ENCODE assay signal across 1 cellular context in genomic region chr10:35126062-35126529, GRCh38.
TF ChIP-seq lines count a peak whose summit lies in the region.

No MANE protein-coding gene starts in this region.

TF ChIP-seq in IMR-90, 13 proteins besides CTCF, POLR2A, EP300 and RAD21 (continued from another document):
- TF ChIP-seq, protein P1, sequence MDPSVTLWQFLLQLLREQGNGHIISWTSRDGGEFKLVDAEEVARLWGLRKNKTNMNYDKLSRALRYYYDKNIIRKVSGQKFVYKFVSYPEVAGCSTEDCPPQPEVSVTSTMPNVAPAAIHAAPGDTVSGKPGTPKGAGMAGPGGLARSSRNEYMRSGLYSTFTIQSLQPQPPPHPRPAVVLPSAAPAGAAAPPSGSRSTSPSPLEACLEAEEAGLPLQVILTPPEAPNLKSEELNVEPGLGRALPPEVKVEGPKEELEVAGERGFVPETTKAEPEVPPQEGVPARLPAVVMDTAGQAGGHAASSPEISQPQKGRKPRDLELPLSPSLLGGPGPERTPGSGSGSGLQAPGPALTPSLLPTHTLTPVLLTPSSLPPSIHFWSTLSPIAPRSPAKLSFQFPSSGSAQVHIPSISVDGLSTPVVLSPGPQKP (IDR thresholded peaks at IDR 0.05; ENCODE audit: borderline replicate concordance, low read depth, low read length), result no peak
- TF ChIP-seq MXI1 (IDR thresholded peaks at IDR 0.05; ENCODE audit: borderline replicate concordance, low read depth, low read length) (no peak), MAZ (IDR thresholded peaks at IDR 0.05; ENCODE audit: borderline replicate concordance, low read depth, low read length) (no peak), CEBPB (IDR thresholded peaks at IDR 0.05; ENCODE audit: low read depth, low read length) (no peak), USF2 (IDR thresholded peaks at IDR 0.05; ENCODE audit: low read depth, low read length) (no peak)
